16 cellular contexts compared by ENCODE assay signal in the genomic region with DNA sequence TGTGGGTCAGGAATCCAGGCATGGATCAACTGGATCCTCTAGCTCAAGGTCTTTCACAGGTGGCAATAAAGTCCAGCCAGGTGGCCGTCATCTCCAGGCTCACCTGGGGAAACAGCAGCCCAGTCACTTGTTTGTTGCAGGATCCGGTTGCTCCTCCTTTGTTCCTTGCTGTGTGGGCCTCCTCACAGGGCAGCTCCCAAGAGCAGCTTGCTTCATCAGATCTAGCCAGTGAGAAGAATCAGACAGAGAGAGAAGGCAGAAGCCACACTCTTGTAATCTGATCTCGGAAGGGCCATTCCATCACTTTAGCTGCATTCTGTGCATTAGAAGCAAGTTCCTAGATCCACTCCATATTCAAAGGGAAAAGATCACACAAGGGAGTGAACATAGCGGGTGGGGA. TPM values are rescaled to one million over a fixed set of nuclear protein-coding genes. Genes with fewer than 3 reads are reported as not detected.
DNase-seq lines count a peak whose midpoint lies in the region; ATAC-seq and TF ChIP-seq lines count a peak whose summit lies in the region.
"Had no signal": no experiment of that assay in that cellular context is flagged by ENCODE, and none has a peak within 500 bp of the region (broad histone marks: within the 10 kb centered on the region; RNA-seq: fewer than 3 reads in every experiment).

No MANE protein-coding gene starts in this region.

- peaks cover 15% of the 10 kb centered on the region for H3K4me1 Mint-ChIP-seq in neural progenitor cell
- H3K4me1 Mint-ChIP-seq in activated CD8-positive, alpha-beta T cell treated with anti-CD3 and anti-CD28 coated beads, Interleukin-2, amount 10 ng/mL, durations not matched to agents 7 days and 5 days (ENCODE audit: low read depth), result no peaks in the 10 kb centered on the region
- H3K4me1 Mint-ChIP-seq: B cell had no signal

- no peak overlapping the region for H3K27ac Mint-ChIP-seq in neural progenitor cell
- H3K27ac Mint-ChIP-seq in activated CD8-positive, alpha-beta T cell treated with anti-CD3 and anti-CD28 coated beads, Interleukin-2, amount 10 ng/mL, durations not matched to agents 7 days and 5 days, result no peak overlapping the region
- H3K27ac Mint-ChIP-seq: B cell; CD4-positive, alpha-beta T cell had no signal

- intact Hi-C loops in left cardiac atrium (cut with DNase I), result no loop called here

- DNase-seq in H7 (peak; percentile 38), adipocyte (ENCODE audit: low read depth) (peak; percentile 36), iPS-NIHi7 (ENCODE audit: extremely low spot score) (peak; percentile 37), neural progenitor cell (ENCODE audit: low spot score) (peak; percentile 41), left cardiac atrium (no peak)
- no peak for DNase-seq in activated CD8-positive, alpha-beta memory T cell treated with anti-CD3 and anti-CD28 coated beads, Interleukin-2, amount 50 U/mL, for 48 hours
- DNase-seq in activated CD8-positive, alpha-beta T cell treated with anti-CD3 and anti-CD28 coated beads, Interleukin-2, amount 10 ng/mL, durations not matched to agents 7 days and 5 days, result no peak
- DNase-seq: C1 segment of cervical spinal cord; CD4-positive, alpha-beta T cell; DMS153; DMS79 treated with DMSO at 0.1 percent for 48 hours; EL; GDM1 had no signal

- H3K4me3 Mint-ChIP-seq in neural progenitor cell, result no peak overlapping the region
- H3K4me3 Mint-ChIP-seq in activated CD8-positive, alpha-beta T cell treated with anti-CD3 and anti-CD28 coated beads, Interleukin-2, amount 10 ng/mL, durations not matched to agents 7 days and 5 days, result no peak overlapping the region
- H3K4me3 Mint-ChIP-seq: B cell; CD4-positive, alpha-beta T cell had no signal

- no peak for TF ChIP-seq CTCF in neural progenitor cell (IDR thresholded peaks at IDR 0.05)

- no peak overlapping the region for H3K4me3 ChIP-seq in H7 (ENCODE audit: insufficient read depth, low read depth, low read length)
- no peak overlapping the region for H3K4me3 ChIP-seq in adipocyte (ENCODE audit: low read length)
- no peak overlapping the region for H3K4me3 ChIP-seq in neural progenitor cell
- H3K4me3 ChIP-seq: K562 had no signal

- peak overlapping the region; percentile 50 for H2AFZ ChIP-seq in neural progenitor cell (replicated peaks)

- H3K4me1 ChIP-seq in adipocyte (ENCODE audit: control insufficient read depth, insufficient read depth, low read length), result no peaks in the 10 kb centered on the region
- peaks cover 11% of the 10 kb centered on the region for H3K4me1 ChIP-seq in neural progenitor cell

- no peak overlapping the region for H3K27ac ChIP-seq in neural progenitor cell
- H3K27ac ChIP-seq: HL-60 had no signal

- peaks cover 2% of the 10 kb centered on the region for H3K27me3 Mint-ChIP-seq in neural progenitor cell (ENCODE audit: insufficient read depth, low read depth)
- H3K27me3 Mint-ChIP-seq in activated CD8-positive, alpha-beta T cell treated with anti-CD3 and anti-CD28 coated beads, Interleukin-2, amount 10 ng/mL, durations not matched to agents 7 days and 5 days (ENCODE audit: low read depth), result peaks cover 10% of the 10 kb centered on the region
- H3K27me3 Mint-ChIP-seq: CD4-positive, alpha-beta T cell had no signal

- H3K36me3 Mint-ChIP-seq in neural progenitor cell, result no peaks in the 10 kb centered on the region
- no peaks in the 10 kb centered on the region for H3K36me3 Mint-ChIP-seq in activated CD8-positive, alpha-beta T cell treated with anti-CD3 and anti-CD28 coated beads, Interleukin-2, amount 10 ng/mL, durations not matched to agents 7 days and 5 days (ENCODE audit: low read depth)

- H3K27me3 ChIP-seq in H7 (ENCODE audit: control insufficient read depth, insufficient read depth, low read length) (no peaks in the 10 kb centered on the region), adipocyte (replicated peaks; ENCODE audit: control insufficient read depth, insufficient read depth, low read length) (no peaks in the 10 kb centered on the region), neural progenitor cell (no peaks in the 10 kb centered on the region)

- H3K9ac ChIP-seq in adipocyte (ENCODE audit: low read length) (no peak overlapping the region), neural progenitor cell (no peak overlapping the region)

- CTCF ChIA-PET in activated CD8-positive, alpha-beta T cell treated with anti-CD3 and anti-CD28 coated beads, Interleukin-2, amount 10 ng/mL, durations not matched to agents 7 days and 5 days (lab: Charles Lee), result no interaction called here

- no peaks in the 10 kb centered on the region for H3K79me2 ChIP-seq in neural progenitor cell (ENCODE audit: low read depth)

- no peak for ATAC-seq in activated CD8-positive, alpha-beta T cell treated with anti-CD3 and anti-CD28 coated beads, Interleukin-2, amount 10 ng/mL, durations not matched to agents 7 days and 5 days
- no peak for ATAC-seq in left cardiac atrium
- ATAC-seq: K562 had no signal

- H4K20me1 ChIP-seq in neural progenitor cell (ENCODE audit: low read depth), result no peaks in the 10 kb centered on the region

- H3K36me3 ChIP-seq in H7 (replicated peaks; ENCODE audit: control insufficient read depth, insufficient read depth, low read length) (no peaks in the 10 kb centered on the region), adipocyte (ENCODE audit: control insufficient read depth, insufficient read depth, low read length, severe bottlenecking) (no peaks in the 10 kb centered on the region), neural progenitor cell (no peaks in the 10 kb centered on the region)

- peak overlapping the region; percentile 49 for H3K4me2 ChIP-seq in neural progenitor cell

- no peaks in the 10 kb centered on the region for H3F3A ChIP-seq in neural progenitor cell (ENCODE audit: low read depth)

- H3K9me3 ChIP-seq in adipocyte (ENCODE audit: control insufficient read depth, low read length) (peaks cover 6% of the 10 kb centered on the region), neural progenitor cell (ENCODE audit: low read depth) (no peaks in the 10 kb centered on the region)

- POLR2A ChIA-PET in activated CD8-positive, alpha-beta T cell treated with anti-CD3 and anti-CD28 coated beads, Interleukin-2, amount 10 ng/mL, durations not matched to agents 7 days and 5 days (lab: Charles Lee), result no interaction called here

- H3K9me3 Mint-ChIP-seq in neural progenitor cell, result peaks cover 5% of the 10 kb centered on the region
- H3K9me3 Mint-ChIP-seq in activated CD8-positive, alpha-beta T cell treated with anti-CD3 and anti-CD28 coated beads, Interleukin-2, amount 10 ng/mL, durations not matched to agents 7 days and 5 days (ENCODE audit: insufficient read depth), result no peaks in the 10 kb centered on the region
- H3K9me3 Mint-ChIP-seq: CD4-positive, alpha-beta T cell had no signal

RNA-seq across cellular contexts. Expression of a gene that starts 3.2 kb away (rescaled TPM):
- 0.24 TPM in 1 of 2 replicates, not detected in the other for total RNA-seq in H7 (2014; rRNA removed; shearing (Covaris generic))
- total RNA-seq in neural progenitor cell (ENCODE audit: low replicate concordance), result not detected in 2 replicates
- not detected for total RNA-seq in activated CD8-positive, alpha-beta T cell treated with anti-CD3 and anti-CD28 coated beads, Interleukin-2, amount 10 ng/mL, durations not matched to agents 7 days and 5 days
- 1 to 10 TPM in 1 of 2 donors, under 1 TPM in 1; 0.76 to 1.4 TPM for total RNA-seq in left cardiac atrium
- total RNA-seq: B cell, K562 had no signal

Comparison
In these comparisons a context has a peak if more than half of its experiments do, and no peak if none do; other contexts are left out.
1. DNase-seq: peak in H7 (single experiment), adipocyte (single experiment), iPS-NIHi7 (single experiment) and neural progenitor cell (single experiment); none in activated CD8-positive, alpha-beta memory T cell treated with anti-CD3 and anti-CD28 coated beads, Interleukin-2, amount 50 U/mL, for 48 hours (single experiment), activated CD8-positive, alpha-beta T cell treated with anti-CD3 and anti-CD28 coated beads, Interleukin-2, amount 10 ng/mL, durations not matched to agents 7 days and 5 days (single experiment) and left cardiac atrium (single experiment).